In genomic region chr9:85258823-85259370, GRCh38 we compare ENCODE assay signal across 8 cellular contexts.
A peak's percentile ranks its signal among the peaks of the same experiment; 100 is the strongest.
DNase-seq lines count a peak whose midpoint lies in the region; ATAC-seq and TF ChIP-seq lines count a peak whose summit lies in the region.

No MANE protein-coding gene starts in this region.

- no peak overlapping the region for H3K4me3 Mint-ChIP-seq in T-helper 2 cell treated with Interferon-gamma antibody and Interleukin-4, amounts not matched to agents 5 μg/mL and 100 μg/mL, for 36 hours

- no peaks in the 10 kb centered on the region for H3K4me1 ChIP-seq in Panc1 (ENCODE audit: control insufficient read depth, insufficient read depth, low read length)
- H3K4me1 ChIP-seq in mucosa of descending colon (ENCODE audit: low read depth) = peaks cover 11% of the 10 kb centered on the region

- ATAC-seq in GM18520 (IDR thresholded peaks at IDR 0.05; ENCODE audit: unreplicated experiment) = peak; percentile 53
- ATAC-seq in Panc1 = peak; percentile 83
- ATAC-seq in mucosa of descending colon = peak; percentile 96

- CTCF ChIA-PET in Panc1 (lab: Charles Lee) = interaction anchor here (0.5 kb wide), 2 partner anchors 853 to 862 kb away, joined by 3 to 8 read pairs; no protein-coding TSS in a partner anchor

- in situ Hi-C loops in Panc1 (cut with HindIII; ENCODE audit: low pct_unique_long_range_greater_than_20kb, low sequenced_read_pairs) = no loop called here

- intact Hi-C loops in Panc1 (cut with micrococcal nuclease; ENCODE audit: unreplicated experiment) = no loop called here
- intact Hi-C loops in mucosa of descending colon (cut with DNase I, micrococcal nuclease) = loop anchor here in 1 of 2 donors (5.0 kb wide), 1 partner anchor 862 kb away; no protein-coding TSS in a partner anchor

- H3K4me1 Mint-ChIP-seq in T-helper 2 cell treated with Interferon-gamma antibody and Interleukin-4, amounts not matched to agents 5 μg/mL and 100 μg/mL, for 36 hours (ENCODE audit: low read depth) = no peaks in the 10 kb centered on the region

- H3K27me3 ChIP-seq in Panc1 (ENCODE audit: control insufficient read depth, insufficient read depth, low read length) = no peaks in the 10 kb centered on the region

- POLR2A ChIA-PET in Panc1 (lab: Charles Lee) = no interaction called here

- no peak for TF ChIP-seq POLR2A in erythroblast (IDR thresholded peaks at IDR 0.05; ENCODE audit: low read length)

- peak; percentile 60 for TF ChIP-seq CTCF in Panc1 (IDR thresholded peaks at IDR 0.05)
- TF ChIP-seq CTCF in mucosa of descending colon (IDR thresholded peaks at IDR 0.05) = peak; percentile 34

- H3K4me3 ChIP-seq in Panc1 (ENCODE audit: low read depth in 2 of 2, low read length in 2 of 2) = no peak overlapping the region
- H3K4me3 ChIP-seq in mucosa of descending colon = no peak overlapping the region

- no peaks in the 10 kb centered on the region for H3K36me3 Mint-ChIP-seq in T-helper 2 cell treated with Interferon-gamma antibody and Interleukin-4, amounts not matched to agents 5 μg/mL and 100 μg/mL, for 36 hours (ENCODE audit: low read depth)

- no peaks in the 10 kb centered on the region for H3K9me3 ChIP-seq in Panc1 (ENCODE audit: control insufficient read depth, insufficient read depth, low read depth, low read length)
- no peaks in the 10 kb centered on the region for H3K9me3 ChIP-seq in mucosa of descending colon

- H3K9me3 Mint-ChIP-seq in T-helper 2 cell treated with Interferon-gamma antibody and Interleukin-4, amounts not matched to agents 5 μg/mL and 100 μg/mL, for 36 hours = no peaks in the 10 kb centered on the region

- no peaks in the 10 kb centered on the region for H3K27me3 Mint-ChIP-seq in T-helper 2 cell treated with Interferon-gamma antibody and Interleukin-4, amounts not matched to agents 5 μg/mL and 100 μg/mL, for 36 hours (ENCODE audit: low read depth)

- no TSS peak for BruUV-seq in Panc1 (replicated peaks; lab: Mats Ljungman, UMichigan)

- H3K36me3 ChIP-seq in Panc1 (ENCODE audit: control insufficient read depth, insufficient read depth, low read length) (no peaks in the 10 kb centered on the region), mucosa of descending colon (ENCODE audit: low read depth) (no peaks in the 10 kb centered on the region)

- peak; percentile 30 for DNase-seq in COLO668 (lab: John Stamatoyannopoulos, UW; ENCODE audit: unreplicated experiment)
- peak; percentile 84 for DNase-seq in HT1080 (ENCODE audit: low read depth)
- DNase-seq in Panc1 (ENCODE audit: low read depth, low spot score) = peak; percentile 28
- DNase-seq in erythroblast (lab: John Stamatoyannopoulos, UW) = peak; percentile 25 to 46
- DNase-seq in mucosa of descending colon = peak in 2 of 3 donors; percentile 52 to 63
- no peak for DNase-seq in T-helper 2 cell treated with Interferon-gamma antibody and Interleukin-4, amounts not matched to agents 5 μg/mL and 100 μg/mL, for 36 hours (ENCODE audit: low spot score)
- DNase-seq in activated CD8-positive, alpha-beta memory T cell treated with anti-CD3 and anti-CD28 coated beads, Interleukin-2, amount 50 U/mL, for 4 hours = no peak

- no peak overlapping the region for H3K27ac Mint-ChIP-seq in T-helper 2 cell treated with Interferon-gamma antibody and Interleukin-4, amounts not matched to agents 5 μg/mL and 100 μg/mL, for 36 hours

- no peak overlapping the region for H3K27ac ChIP-seq in Panc1 (ENCODE audit: low read length)

Comparison
In these comparisons a context has a peak if more than half of its experiments do, and no peak if none do; other contexts are left out.
1. DNase-seq: peak in COLO668 (single experiment), HT1080 (single experiment), Panc1 (single experiment), erythroblast (2 of 2) and mucosa of descending colon (2 of 3); none in T-helper 2 cell treated with Interferon-gamma antibody and Interleukin-4, amounts not matched to agents 5 μg/mL and 100 μg/mL, for 36 hours (single experiment) and activated CD8-positive, alpha-beta memory T cell treated with anti-CD3 and anti-CD28 coated beads, Interleukin-2, amount 50 U/mL, for 4 hours (single experiment).
2. Peak in every context shown above with its lines, with median percentiles within 50 percentile points of each other: ATAC-seq.